16 cellular contexts compared by ENCODE assay signal in the genomic region with DNA sequence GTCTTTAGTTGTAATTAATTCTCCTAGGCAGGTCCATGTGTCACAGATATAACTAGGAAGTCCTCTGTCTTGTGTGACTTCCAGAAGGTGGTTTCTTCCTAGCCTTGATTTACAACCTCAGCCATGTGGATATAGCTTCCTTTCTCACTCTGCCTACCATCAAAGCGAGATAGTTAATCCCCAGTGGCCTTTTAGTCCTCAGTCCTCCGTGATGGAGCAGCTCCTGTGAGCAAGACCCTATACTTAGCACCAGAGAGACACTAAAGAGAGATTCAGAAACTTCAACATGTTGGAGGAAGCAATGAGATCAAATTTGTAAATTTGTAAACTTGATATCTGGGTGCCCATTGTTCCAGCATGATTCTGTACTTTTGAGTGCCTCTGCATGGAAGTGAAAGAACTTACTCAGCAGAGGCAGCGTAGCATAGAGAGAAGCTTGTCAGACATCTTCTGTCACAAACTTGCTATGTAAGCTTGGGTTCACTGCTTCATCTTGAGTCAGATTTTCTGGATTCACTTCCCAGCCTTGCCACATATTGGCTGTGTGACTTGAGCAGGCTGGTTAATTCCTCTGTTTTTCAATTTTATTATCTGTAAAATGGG.
DNase-seq lines count a peak whose midpoint lies in the region; ATAC-seq, FAIRE-seq and TF ChIP-seq lines count a peak whose summit lies in the region.
"Had no signal": no experiment of that assay in that cellular context is flagged by ENCODE, and none has a peak within 500 bp of the region (broad histone marks: within the 10 kb centered on the region; RNA-seq: fewer than 3 reads in every experiment).

No MANE protein-coding gene starts in this region.

- no peak for TF ChIP-seq POLR2A in GM18505 (IDR thresholded peaks at IDR 0.05; ENCODE audit: borderline replicate concordance, extremely low read depth, insufficient read depth, insufficient read length)

- H3K9me3 Mint-ChIP-seq in naive B cell = no peaks in the 10 kb centered on the region
- H3K9me3 Mint-ChIP-seq: activated naive CD8-positive, alpha-beta T cell treated with anti-CD3 and anti-CD28 coated beads, Interleukin-2, amount 10 ng/mL, durations not matched to agents 7 days and 5 days had no signal

- no peaks in the 10 kb centered on the region for H3K9me3 ChIP-seq in Karpas-422 (ENCODE audit: low read length)
- H3K9me3 ChIP-seq: lower lobe of right lung, psoas muscle, thoracic aorta had no signal

- no peaks in the 10 kb centered on the region for H3K9me2 ChIP-seq in Karpas-422 (replicated peaks; ENCODE audit: insufficient read depth, low read length)

- H3K4me3 Mint-ChIP-seq in naive B cell = no peak overlapping the region
- H3K4me3 Mint-ChIP-seq: activated CD4-positive, alpha-beta memory T cell treated with anti-CD3 and anti-CD28 coated beads, Interleukin-2, amount 10 ng/mL, durations not matched to agents 7 days and 5 days; activated naive CD8-positive, alpha-beta T cell treated with anti-CD3 and anti-CD28 coated beads, Interleukin-2, amount 10 ng/mL, durations not matched to agents 7 days and 5 days; CD4-positive, CD25-positive, alpha-beta regulatory T cell had no signal

- no peak for TF ChIP-seq CTCF in D721Med (IDR thresholded peaks at IDR 0.05; ENCODE audit: insufficient read depth, missing control alignments)

- peak overlapping the region; percentile 62 for H3K4me2 ChIP-seq in Karpas-422 (ENCODE audit: low read depth, low read length, poor library complexity, severe bottlenecking)

- H3K27me3 Mint-ChIP-seq in naive B cell = no peaks in the 10 kb centered on the region
- H3K27me3 Mint-ChIP-seq: activated CD4-positive, alpha-beta memory T cell treated with anti-CD3 and anti-CD28 coated beads, Interleukin-2, amount 10 ng/mL, durations not matched to agents 7 days and 5 days; activated naive CD8-positive, alpha-beta T cell treated with anti-CD3 and anti-CD28 coated beads, Interleukin-2, amount 10 ng/mL, durations not matched to agents 7 days and 5 days had no signal

- DNase-seq in Karpas-422 (peak; percentile 83), naive B cell (no peak), GDM1 (lab: John Stamatoyannopoulos, UW) (no peak), DMS153 (lab: John Stamatoyannopoulos, UW) (no peak), D721Med (ENCODE audit: insufficient read length, low spot score) (no peak), COLO829 (ENCODE audit: low spot score) (no peak)
- DNase-seq: activated CD4-positive, alpha-beta memory T cell treated with anti-CD3 and anti-CD28 coated beads, Interleukin-2, amount 10 ng/mL, durations not matched to agents 7 days and 5 days; activated naive CD8-positive, alpha-beta T cell treated with anti-CD3 and anti-CD28 coated beads, Interleukin-2, amount 10 ng/mL, durations not matched to agents 7 days and 5 days; CD4-positive, CD25-positive, alpha-beta regulatory T cell; GOT3; lower lobe of right lung; NCI-H82; psoas muscle had no signal

- H2AFZ ChIP-seq in Karpas-422 (ENCODE audit: low read length) = peak overlapping the region; percentile 66

- no peak overlapping the region for H3K27ac Mint-ChIP-seq in naive B cell
- H3K27ac Mint-ChIP-seq: activated CD4-positive, alpha-beta memory T cell treated with anti-CD3 and anti-CD28 coated beads, Interleukin-2, amount 10 ng/mL, durations not matched to agents 7 days and 5 days; activated naive CD8-positive, alpha-beta T cell treated with anti-CD3 and anti-CD28 coated beads, Interleukin-2, amount 10 ng/mL, durations not matched to agents 7 days and 5 days; CD4-positive, CD25-positive, alpha-beta regulatory T cell had no signal

- H3K27ac ChIP-seq in Karpas-422 (ENCODE audit: low read length) = peak overlapping the region; percentile 92
- H3K27ac ChIP-seq: lower lobe of right lung, psoas muscle, thoracic aorta had no signal

- no peak for FAIRE-seq in D721Med (lab: Jason Lieb, UNC)

- no peaks in the 10 kb centered on the region for H3K27me3 ChIP-seq in Karpas-422 (ENCODE audit: low read length)

- no peaks in the 10 kb centered on the region for H4K20me1 ChIP-seq in Karpas-422 (ENCODE audit: insufficient read depth, low read depth, low read length)

- no peaks in the 10 kb centered on the region for H3K36me3 Mint-ChIP-seq in naive B cell
- H3K36me3 Mint-ChIP-seq: activated naive CD8-positive, alpha-beta T cell treated with anti-CD3 and anti-CD28 coated beads, Interleukin-2, amount 10 ng/mL, durations not matched to agents 7 days and 5 days; CD4-positive, CD25-positive, alpha-beta regulatory T cell had no signal

- no peaks in the 10 kb centered on the region for H3K79me2 ChIP-seq in Karpas-422 (ENCODE audit: low read length)

- no peaks in the 10 kb centered on the region for H3K36me3 ChIP-seq in Karpas-422 (ENCODE audit: insufficient read depth, low read length)
- H3K36me3 ChIP-seq: lower lobe of right lung, thoracic aorta had no signal

- peak overlapping the region; percentile 30; the same call in 1 of the 2 replicates for H3K4me3 ChIP-seq in Karpas-422 (ENCODE audit: low read length)
- H3K4me3 ChIP-seq: lower lobe of right lung, psoas muscle, thoracic aorta had no signal

- peak; percentile 67 for ATAC-seq in GM18505 (IDR thresholded peaks at IDR 0.05; ENCODE audit: unreplicated experiment)
- ATAC-seq in GM21825 (IDR thresholded peaks at IDR 0.05; ENCODE audit: unreplicated experiment) = peak; percentile 63
- peak; percentile 70 to 71 for ATAC-seq in naive B cell (ENCODE audit: low read depth in 2 of 2)
- ATAC-seq: lower lobe of right lung, psoas muscle had no signal

- peak overlapping the region; percentile 59 for H3K9ac ChIP-seq in Karpas-422 (ENCODE audit: low read length)

- H3K4me1 ChIP-seq in Karpas-422 (ENCODE audit: low read length) = peaks cover 74% of the 10 kb centered on the region

- H3K4me1 Mint-ChIP-seq in naive B cell = peaks cover 8 to 11% (median 10%) of the 10 kb centered on the region in 3 donors
- H3K4me1 Mint-ChIP-seq: activated naive CD8-positive, alpha-beta T cell treated with anti-CD3 and anti-CD28 coated beads, Interleukin-2, amount 10 ng/mL, durations not matched to agents 7 days and 5 days; CD4-positive, CD25-positive, alpha-beta regulatory T cell had no signal
